Comparison of ENCODE assay signal across 25 cellular contexts in the genomic region with DNA sequence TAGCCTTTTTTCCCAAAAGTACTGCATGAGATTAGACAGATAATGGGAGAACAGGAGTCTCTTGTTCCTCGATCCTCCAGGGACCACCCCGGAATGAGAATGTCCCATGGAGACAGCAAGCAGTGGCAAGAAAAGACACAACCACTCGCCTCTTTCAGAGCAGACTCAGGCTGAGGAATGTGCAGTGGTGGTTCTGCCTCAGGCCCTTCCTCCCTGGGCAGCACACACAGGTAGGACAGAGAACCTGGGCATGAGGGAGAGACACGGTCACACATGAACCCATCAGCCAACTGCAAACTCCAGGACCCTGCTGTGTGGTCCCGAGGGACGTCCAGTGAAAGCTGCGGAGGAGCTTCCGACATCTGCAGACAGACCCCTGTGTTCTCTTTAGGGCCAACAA. TPM values are rescaled to one million over a fixed set of nuclear protein-coding genes. Genes with fewer than 3 reads are reported as not detected.
DNase-seq lines count a peak whose midpoint lies in the region; ATAC-seq and TF ChIP-seq lines count a peak whose summit lies in the region.
"Had no signal": no experiment of that assay in that cellular context is flagged by ENCODE, and none has a peak within 500 bp of the region (broad histone marks: within the 10 kb centered on the region; RNA-seq: fewer than 3 reads in every experiment).

No MANE protein-coding gene starts in this region.

- H3K4me2 ChIP-seq in SK-N-SH: no peak overlapping the region
- no peak overlapping the region for H3K4me2 ChIP-seq in GM23338

- H3K9me3 Mint-ChIP-seq in effector memory CD8-positive, alpha-beta T cell: no peaks in the 10 kb centered on the region
- H3K9me3 Mint-ChIP-seq in GM23338: peaks cover 6% of the 10 kb centered on the region
- H3K9me3 Mint-ChIP-seq: CD4-positive, alpha-beta memory T cell; T-cell; type B pancreatic cell had no signal

- H3K9me3 ChIP-seq in SK-N-SH: no peaks in the 10 kb centered on the region
- peaks cover 1% of the 10 kb centered on the region; the same call in 1 of the 2 replicates for H3K9me3 ChIP-seq in Panc1 (ENCODE audit: control insufficient read depth, insufficient read depth, low read depth, low read length)
- H3K9me3 ChIP-seq in BE2C: no peaks in the 10 kb centered on the region
- H3K9me3 ChIP-seq: ascending aorta, colonic mucosa, HAP-1 had no signal

- H4K20me1 ChIP-seq in SK-N-SH (ENCODE audit: insufficient read depth) (no peaks in the 10 kb centered on the region), GM23338 (replicated peaks; ENCODE audit: insufficient read depth) (no peaks in the 10 kb centered on the region)

- in situ Hi-C loops in Panc1 (cut with HindIII; ENCODE audit: low pct_unique_long_range_greater_than_20kb, low sequenced_read_pairs): no loop called here

- WGBS in SK-N-SH (ENCODE audit: low lambda C conversion rate): 40% methylated on average over 6 of the region's 8 CpGs

- H3K27ac Mint-ChIP-seq in effector memory CD8-positive, alpha-beta T cell: no peak overlapping the region
- H3K27ac Mint-ChIP-seq in GM23338: no peak overlapping the region
- H3K27ac Mint-ChIP-seq: activated CD8-positive, alpha-beta memory T cell treated with anti-CD3 and anti-CD28 coated beads, Interleukin-2, amount 10 ng/mL, durations not matched to agents 7 days and 5 days; activated naive CD8-positive, alpha-beta T cell treated with anti-CD3 and anti-CD28 coated beads, Interleukin-2, amount 10 ng/mL, durations not matched to agents 7 days and 5 days; progenitor cell of endocrine pancreas; T-cell; type B pancreatic cell; WTC11 had no signal

- H3F3A ChIP-seq in SK-N-SH (replicated peaks; ENCODE audit: insufficient read depth) (no peaks in the 10 kb centered on the region), GM23338 (replicated peaks; ENCODE audit: low read depth) (no peaks in the 10 kb centered on the region)

- H3K9ac ChIP-seq in SK-N-SH: no peak overlapping the region

- H3K4me3 ChIP-seq in SK-N-SH (ENCODE audit: low read depth in 2 of 2, low read length in 1 of 2) (no peak overlapping the region), Panc1 (ENCODE audit: low read depth in 2 of 2, low read length in 2 of 2) (no peak overlapping the region), GM23338 (no peak overlapping the region), BE2C (ENCODE audit: low read depth, low read length) (no peak overlapping the region)
- H3K4me3 ChIP-seq: cardiac muscle cell, colonic mucosa, HAP-1 had no signal

- POLR2A ChIA-PET in SK-N-SH (lab: Yijun Ruan, JAX) (no interaction called here), Panc1 (lab: Charles Lee) (no interaction called here)

- no peak for DNase-seq in SK-N-SH
- DNase-seq in Panc1 (ENCODE audit: low read depth, low spot score): no peak
- no peak for DNase-seq in effector memory CD8-positive, alpha-beta T cell
- no peak for DNase-seq in stimulated activated naive CD8-positive, alpha-beta T cell treated with anti-CD3 and anti-CD28 coated beads, Interleukin-15, Interleukin-2, amounts not matched to agents 100 U/mL and 50 U/mL, for 24 hours
- no peak for DNase-seq in GM23338 (ENCODE audit: low spot score)
- DNase-seq in posterior cingulate gyrus: no peak
- DNase-seq in BE2C: no peak
- DNase-seq: 8988T; activated gamma-delta T cell; activated naive CD8-positive, alpha-beta T cell treated with anti-CD3 and anti-CD28 coated beads, Interleukin-2, amount 10 ng/mL, durations not matched to agents 7 days and 5 days; NCI-H1417 treated with DMSO at 0.1 percent for 48 hours had no signal

- H3K4me1 ChIP-seq in SK-N-SH (ENCODE audit: control insufficient read depth in 1 of 2, insufficient read depth in 2 of 2, low read depth in 1 of 2, low read length in 1 of 2) (no peaks in the 10 kb centered on the region), Panc1 (ENCODE audit: control insufficient read depth, insufficient read depth, low read length) (no peaks in the 10 kb centered on the region), GM23338 (ENCODE audit: insufficient read depth) (no peaks in the 10 kb centered on the region), BE2C (no peaks in the 10 kb centered on the region)
- H3K4me1 ChIP-seq: colonic mucosa, HAP-1 had no signal

- CTCF ChIA-PET in SK-N-SH (lab: Yijun Ruan, JAX): interaction anchor here (0.6 to 7.7 kb wide), 23 partner anchors 10 to 442 kb away, joined by 3 to 74 read pairs (median 4); partner anchors contain the start of gene IL17D
- CTCF ChIA-PET in Panc1 (lab: Charles Lee): interaction anchor here (0.9 kb wide), 1 partner anchor 430 kb away, joined by 4 read pairs; no protein-coding TSS in a partner anchor

- TF ChIP-seq EP300 in SK-N-SH (IDR thresholded peaks at IDR 0.05; ENCODE audit: borderline replicate concordance in 1 of 2, low read depth in 1 of 2, low read length in 1 of 2): no peak

- H3K27ac ChIP-seq in SK-N-SH (ENCODE audit: low read depth in 2 of 2, low read length in 1 of 2): no peak overlapping the region
- no peak overlapping the region for H3K27ac ChIP-seq in Panc1 (ENCODE audit: low read length)
- no peak overlapping the region for H3K27ac ChIP-seq in GM23338 (ENCODE audit: low read depth)
- H3K27ac ChIP-seq: ascending aorta, cardiac muscle cell, colonic mucosa had no signal

- peaks cover 0 to 4% of the 10 kb centered on the region in 2 donors for H3K4me1 Mint-ChIP-seq in effector memory CD8-positive, alpha-beta T cell (ENCODE audit: low read depth in 2 of 2)
- H3K4me1 Mint-ChIP-seq in GM23338: peaks cover 8% of the 10 kb centered on the region
- H3K4me1 Mint-ChIP-seq: activated naive CD8-positive, alpha-beta T cell treated with anti-CD3 and anti-CD28 coated beads, Interleukin-2, amount 10 ng/mL, durations not matched to agents 7 days and 5 days had no signal

- no TSS peak for BruUV-seq in Panc1 (replicated peaks; lab: Mats Ljungman, UMichigan)

- intact Hi-C loops in Panc1 (cut with micrococcal nuclease; ENCODE audit: unreplicated experiment): loop anchor here (2.0 to 10.0 kb wide), 4 partner anchors 208 to 430 kb away; partner anchors contain the start of genes EEF1AKMT1 and IL17D
- intact Hi-C loops in posterior cingulate gyrus (cut with DNase I): loop anchor here (1.0 to 5.0 kb wide), 3 partner anchors 218 to 433 kb away; no protein-coding TSS in a partner anchor

- H3K79me2 ChIP-seq in SK-N-SH (ENCODE audit: insufficient read depth): no peaks in the 10 kb centered on the region
- no peaks in the 10 kb centered on the region for H3K79me2 ChIP-seq in GM23338 (replicated peaks; ENCODE audit: insufficient read depth)

- H3K36me3 Mint-ChIP-seq in effector memory CD8-positive, alpha-beta T cell (ENCODE audit: insufficient read depth): no peaks in the 10 kb centered on the region
- no peaks in the 10 kb centered on the region for H3K36me3 Mint-ChIP-seq in GM23338 (ENCODE audit: low read depth)
- H3K36me3 Mint-ChIP-seq: activated CD8-positive, alpha-beta memory T cell treated with anti-CD3 and anti-CD28 coated beads, Interleukin-2, amount 10 ng/mL, durations not matched to agents 7 days and 5 days; activated naive CD8-positive, alpha-beta T cell treated with anti-CD3 and anti-CD28 coated beads, Interleukin-2, amount 10 ng/mL, durations not matched to agents 7 days and 5 days; CD4-positive, alpha-beta memory T cell; naive B cell; T-cell; type B pancreatic cell had no signal

- peak; percentile 15; the same call in 1 of the 3 replicates for ATAC-seq in SK-N-SH treated with all-trans-retinoic acid at 6 μM for 48 hours
- ATAC-seq in Panc1: peak; percentile 54; the same call in 1 of the 2 replicates
- peak; percentile 13 for ATAC-seq in effector memory CD8-positive, alpha-beta T cell (replicated peaks)
- ATAC-seq in stimulated activated naive CD8-positive, alpha-beta T cell treated with anti-CD3 and anti-CD28 coated beads, Interleukin-15, Interleukin-2, amounts not matched to agents 100 U/mL and 50 U/mL, for 24 hours: peak; percentile 14
- ATAC-seq in GM23338: no peak

- H3K27me3 Mint-ChIP-seq in effector memory CD8-positive, alpha-beta T cell: no peaks in the 10 kb centered on the region
- peaks cover 3% of the 10 kb centered on the region for H3K27me3 Mint-ChIP-seq in GM23338 (ENCODE audit: insufficient read depth, low read depth, poor library complexity)
- H3K27me3 Mint-ChIP-seq: activated CD8-positive, alpha-beta memory T cell treated with anti-CD3 and anti-CD28 coated beads, Interleukin-2, amount 10 ng/mL, durations not matched to agents 7 days and 5 days; activated naive CD8-positive, alpha-beta T cell treated with anti-CD3 and anti-CD28 coated beads, Interleukin-2, amount 10 ng/mL, durations not matched to agents 7 days and 5 days; CD4-positive, alpha-beta memory T cell; naive B cell; progenitor cell of endocrine pancreas; T-cell; type B pancreatic cell had no signal

- TF ChIP-seq CTCF in SK-N-SH (IDR thresholded peaks at IDR 0.05) (no peak), Panc1 (IDR thresholded peaks at IDR 0.05) (no peak), GM23338 (conservative IDR thresholded peaks at IDR 0.05; ENCODE audit: low read depth in 2 of 2) (no peak), BE2C (IDR thresholded peaks at IDR 0.05; ENCODE audit: low read depth, low read length) (no peak)

- H3K36me3 ChIP-seq in SK-N-SH (replicated peaks in 1 of 2; ENCODE audit: control insufficient read depth in 1 of 2, insufficient read depth in 2 of 2, low read length in 1 of 2) (no peaks in the 10 kb centered on the region), Panc1 (ENCODE audit: control insufficient read depth, insufficient read depth, low read length) (no peaks in the 10 kb centered on the region), GM23338 (ENCODE audit: insufficient read depth) (no peaks in the 10 kb centered on the region), BE2C (no peaks in the 10 kb centered on the region)
- H3K36me3 ChIP-seq: ascending aorta, cardiac muscle cell, colonic mucosa, HAP-1, heart left ventricle had no signal

- H3K27me3 ChIP-seq in SK-N-SH (ENCODE audit: insufficient read depth): no peaks in the 10 kb centered on the region
- no peaks in the 10 kb centered on the region for H3K27me3 ChIP-seq in Panc1 (ENCODE audit: control insufficient read depth, insufficient read depth, low read length)
- no peaks in the 10 kb centered on the region for H3K27me3 ChIP-seq in GM23338 (ENCODE audit: insufficient read depth)
- no peaks in the 10 kb centered on the region for H3K27me3 ChIP-seq in BE2C
- H3K27me3 ChIP-seq: ascending aorta, cardiac muscle cell, colonic mucosa, heart left ventricle had no signal

- H2AFZ ChIP-seq in SK-N-SH (ENCODE audit: low read depth) (no peak overlapping the region), GM23338 (no peak overlapping the region)

- H3K4me3 Mint-ChIP-seq in effector memory CD8-positive, alpha-beta T cell: no peak overlapping the region
- H3K4me3 Mint-ChIP-seq in GM23338: no peak overlapping the region
- H3K4me3 Mint-ChIP-seq: activated CD8-positive, alpha-beta memory T cell treated with anti-CD3 and anti-CD28 coated beads, Interleukin-2, amount 10 ng/mL, durations not matched to agents 7 days and 5 days; activated naive CD8-positive, alpha-beta T cell treated with anti-CD3 and anti-CD28 coated beads, Interleukin-2, amount 10 ng/mL, durations not matched to agents 7 days and 5 days; activated T-cell treated with anti-CD3 and anti-CD28 coated beads, Interleukin-2, amount 50 U/mL, for 4 hours; CD4-positive, alpha-beta memory T cell; naive B cell; T-cell; type B pancreatic cell; WTC11 had no signal

- H3K9me2 ChIP-seq in SK-N-SH: no peaks in the 10 kb centered on the region
- H3K9me2 ChIP-seq in GM23338 (ENCODE audit: insufficient read depth): 0 out of 2 replicates have a peak, but pooled peaks cover 4% of the 10 kb centered on the region

- TF ChIP-seq RAD21 in SK-N-SH (IDR thresholded peaks at IDR 0.05; ENCODE audit: low read length): no peak

RNA-seq across cellular contexts. Expression of gene CRYL1, which starts 31.0 kb away (rescaled TPM):
- 34.8 and 35.6 TPM in 2 replicates for polyA plus RNA-seq in SK-N-SH (2012; rRNA removed)
- 29.7 and 34.1 TPM in 2 replicates for polyA plus RNA-seq in SK-N-SH (2012; cell fraction: cytosol; rRNA removed)
- polyA plus RNA-seq in SK-N-SH (2012; cell fraction: nucleus; rRNA removed): 17.4 and 17.5 TPM in 2 replicates
- total RNA-seq in Panc1 (2021; ENCODE audit: unreplicated experiment): 13.4 TPM
- 18.9 TPM for polyA plus RNA-seq in Panc1 (2012; ENCODE audit: insufficient read length)
- 2.6 and 5.0 TPM in 2 replicates for total RNA-seq in GM23338 (2014; rRNA removed; shearing (Covaris generic))
- 2.2 and 3.1 TPM in 2 replicates for polyA plus RNA-seq in GM23338 (2016; fragmentation: Nextera tagmentation; extraction: Ambion mirVana)
- polyA plus RNA-seq in BE2C (2012; ENCODE audit: insufficient read depth, insufficient read length, low read depth): 1.9 TPM
